In genomic region chr20:834151-834747, GRCh38 we compare ENCODE assay signal across 8 cellular contexts. TPM values are rescaled to one million over a fixed set of nuclear protein-coding genes. Genes with fewer than 3 reads are reported as not detected.
A peak's percentile ranks its signal among the peaks of the same experiment; 100 is the strongest.
DNase-seq lines count a peak whose midpoint lies in the region; ATAC-seq and TF ChIP-seq lines count a peak whose summit lies in the region.

No MANE protein-coding gene starts in this region.

- H3K27ac ChIP-seq in right cardiac atrium (ENCODE audit: low read length) (no peak overlapping the region), spleen (peak overlapping the region in 7 of 8 donors; percentile 87 to 97 (median 94))

- H3K27me3 ChIP-seq in right cardiac atrium (ENCODE audit: control insufficient read depth, insufficient read depth) (no peaks in the 10 kb centered on the region), spleen (replicated peaks in 1 of 7) (no peaks in the 10 kb centered on the region)

- H3K27ac Mint-ChIP-seq in activated CD4-positive, alpha-beta T cell treated with anti-CD3 and anti-CD28 coated beads, Interleukin-2, amount 10 ng/mL, durations not matched to agents 7 days and 5 days: peak overlapping the region; percentile 83
- peak overlapping the region; percentile 81 for H3K27ac Mint-ChIP-seq in activated B cell treated with CpG ODN at 0.5 μM for 24 hours

- H3K4me1 ChIP-seq in right cardiac atrium (ENCODE audit: control insufficient read depth, insufficient read depth, low read length) (peaks cover 6% of the 10 kb centered on the region), spleen (peaks cover 16 to 87% (median 61%) of the 10 kb centered on the region in 6 donors)

- H3K9me3 Mint-ChIP-seq in activated CD4-positive, alpha-beta T cell treated with anti-CD3 and anti-CD28 coated beads, Interleukin-2, amount 10 ng/mL, durations not matched to agents 7 days and 5 days: peaks cover 4% of the 10 kb centered on the region
- H3K9me3 Mint-ChIP-seq in activated B cell treated with CpG ODN at 0.5 μM for 24 hours: no peaks in the 10 kb centered on the region

- peaks cover 0 to 4% (median 0%) of the 10 kb centered on the region in 6 donors for H3K36me3 ChIP-seq in spleen

- peaks cover 40% of the 10 kb centered on the region for H3K4me1 Mint-ChIP-seq in activated CD4-positive, alpha-beta T cell treated with anti-CD3 and anti-CD28 coated beads, Interleukin-2, amount 10 ng/mL, durations not matched to agents 7 days and 5 days
- H3K4me1 Mint-ChIP-seq in activated B cell treated with CpG ODN at 0.5 μM for 24 hours: peaks cover 44% of the 10 kb centered on the region

- H3K4me3 Mint-ChIP-seq in activated CD4-positive, alpha-beta T cell treated with anti-CD3 and anti-CD28 coated beads, Interleukin-2, amount 10 ng/mL, durations not matched to agents 7 days and 5 days: peak overlapping the region; percentile 92
- peak overlapping the region; percentile 88 for H3K4me3 Mint-ChIP-seq in activated B cell treated with CpG ODN at 0.5 μM for 24 hours

- H3K4me3 ChIP-seq in right cardiac atrium (ENCODE audit: low read length): peak overlapping the region; percentile 75
- H3K4me3 ChIP-seq in spleen: peak overlapping the region; percentile 62 to 90 (median 78)

- TF ChIP-seq CTCF in activated B cell treated with CpG ODN at 0.5 μM for 24 hours (IDR thresholded peaks at IDR 0.05): no peak
- TF ChIP-seq CTCF in spleen (IDR thresholded peaks at IDR 0.05 in 8 of 11, conservative IDR thresholded peaks at IDR 0.05 in 3 of 11): no peak

- H3K36me3 Mint-ChIP-seq in activated CD4-positive, alpha-beta T cell treated with anti-CD3 and anti-CD28 coated beads, Interleukin-2, amount 10 ng/mL, durations not matched to agents 7 days and 5 days (ENCODE audit: low read depth): peaks cover 16% of the 10 kb centered on the region
- peaks cover 9% of the 10 kb centered on the region for H3K36me3 Mint-ChIP-seq in activated B cell treated with CpG ODN at 0.5 μM for 24 hours (ENCODE audit: low read depth)

- no peak for TF ChIP-seq POLR2A in spleen (IDR thresholded peaks at IDR 0.05)

- ATAC-seq in activated B cell treated with CpG ODN at 0.5 μM for 24 hours (ENCODE audit: low read depth) (no peak), right cardiac atrium (peak; percentile 2 to 7), GM19455 (IDR thresholded peaks at IDR 0.05; ENCODE audit: unreplicated experiment) (no peak), GM19328 (IDR thresholded peaks at IDR 0.05; ENCODE audit: unreplicated experiment) (no peak)

- intact Hi-C loops in activated B cell treated with CpG ODN at 0.5 μM for 24 hours (cut with micrococcal nuclease): loop anchor here (5.0 kb wide), 1 partner anchor 58 kb away; no protein-coding TSS in a partner anchor
- intact Hi-C loops in right cardiac atrium (cut with DNase I): no loop called here
- intact Hi-C loops in spleen (cut with DNase I; ENCODE audit: low total_unique reads): no loop called here

- no peak for DNase-seq in activated CD4-positive, alpha-beta T cell treated with anti-CD3 and anti-CD28 coated beads, Interleukin-2, amount 10 ng/mL, durations not matched to agents 7 days and 5 days
- no peak for DNase-seq in activated CD4-positive, alpha-beta T cell treated with anti-CD3 and anti-CD28 coated beads, Interleukin-2, amount 50 U/mL, for 1 hour
- no peak for DNase-seq in activated B cell treated with CpG ODN at 0.5 μM for 24 hours
- peak in 1 of 3 donors; percentile 39 for DNase-seq in right cardiac atrium
- no peak for DNase-seq in spleen
- DNase-seq in amygdala (lab: John Stamatoyannopoulos, UW): no peak

- CTCF ChIA-PET in activated CD4-positive, alpha-beta T cell treated with anti-CD3 and anti-CD28 coated beads, Interleukin-2, amount 10 ng/mL, durations not matched to agents 7 days and 5 days (lab: Charles Lee): interaction anchor here (1.0 to 1.9 kb wide), 3 partner anchors 11 to 122 kb away, joined by 3 to 7 read pairs (median 7); no protein-coding TSS in a partner anchor
- CTCF ChIA-PET in activated B cell treated with CpG ODN at 0.5 μM for 24 hours (lab: Charles Lee): interaction anchor here (1.0 to 4.8 kb wide), 2 partner anchors 16 to 122 kb away, joined by 5 to 25 read pairs; no protein-coding TSS in a partner anchor

- no peaks in the 10 kb centered on the region for H3K27me3 Mint-ChIP-seq in activated CD4-positive, alpha-beta T cell treated with anti-CD3 and anti-CD28 coated beads, Interleukin-2, amount 10 ng/mL, durations not matched to agents 7 days and 5 days
- H3K27me3 Mint-ChIP-seq in activated B cell treated with CpG ODN at 0.5 μM for 24 hours: no peaks in the 10 kb centered on the region

- 6% methylated on average over 18 of the region's 18 CpGs for WGBS in right cardiac atrium
- WGBS in spleen, 5 donors: 2 to 7% (median 4%) methylated on average over 14 to 18 of the region's 18 CpGs

- POLR2A ChIA-PET in activated CD4-positive, alpha-beta T cell treated with anti-CD3 and anti-CD28 coated beads, Interleukin-2, amount 10 ng/mL, durations not matched to agents 7 days and 5 days (lab: Charles Lee): interaction anchor here (1.2 kb wide), 1 partner anchor 10 kb away, joined by 3 read pairs; no protein-coding TSS in a partner anchor
- POLR2A ChIA-PET in activated B cell treated with CpG ODN at 0.5 μM for 24 hours (lab: Charles Lee): interaction anchor here (0.9 to 3.7 kb wide), 4 partner anchors 10 to 427 kb away, joined by 3 to 50 read pairs (median 8); partner anchors contain the start of gene CSNK2A1

- H3K9me3 ChIP-seq in right cardiac atrium (ENCODE audit: control insufficient read depth, low read length) (no peaks in the 10 kb centered on the region), spleen (peaks cover 0 to 7% (median 0%) of the 10 kb centered on the region in 8 donors)

RNA-seq across cellular contexts. Expression of gene FAM110A, which starts 0.7 kb away (rescaled TPM):
- total RNA-seq in activated CD4-positive, alpha-beta T cell treated with anti-CD3 and anti-CD28 coated beads, Interleukin-2, amount 10 ng/mL, durations not matched to agents 7 days and 5 days: 10 to 100 TPM; 27.6 to 30.2 TPM
- total RNA-seq in activated B cell treated with CpG ODN at 0.5 μM for 24 hours: 9.2 and 11.0 TPM in 2 replicates
- 1 to 10 TPM; 2.6 to 4.3 (median 3.6) TPM for total RNA-seq in right cardiac atrium
- polyA plus RNA-seq in right cardiac atrium: 3.2 TPM
- 10 to 100 TPM; 19.7 to 32.0 (median 25.7) TPM for total RNA-seq in spleen
- polyA plus RNA-seq in spleen: 10 to 100 TPM; 11.3 to 21.0 (median 12.5) TPM

Comparison
In these comparisons a context has a peak if more than half of its experiments do, and no peak if none do; other contexts are left out.
1. ATAC-seq: peak in right cardiac atrium (2 of 2); none in activated B cell treated with CpG ODN at 0.5 μM for 24 hours (single experiment), GM19455 (single experiment) and GM19328 (single experiment).